8 cellular contexts compared by ENCODE assay signal in genomic region chr20:30724745-30725074, GRCh38.
DNase-seq lines count a peak whose midpoint lies in the region; ATAC-seq and TF ChIP-seq lines count a peak whose summit lies in the region.
"Not testable (repeated sequence)": the region's sequence is repeated elsewhere in the genome, so short reads cannot be mapped to it uniquely, and the experiment has no call there.

No MANE protein-coding gene starts in this region.

- DNase-seq in BE2C (peak; percentile 4), WTC11 (ENCODE audit: low spot score) (peak; percentile 20), body of pancreas (peak in 3 of 4 donors; percentile 8 to 22 (median 9))
- DNase-seq in LNCaP clone FGC (ENCODE audit: low read depth); esophagus muscularis mucosa (ENCODE audit: extremely low spot score); suprapubic skin (ENCODE audit: low spot score in 2 of 2): not testable (repeated sequence)

- H3K4me2 ChIP-seq in parathyroid adenoma (ENCODE audit: low read length), result peak overlapping the region; percentile 62

- H3K36me3 ChIP-seq in BE2C; body of pancreas (replicated peaks in 1 of 2; ENCODE audit: insufficient read depth in 1 of 2, low read depth in 2 of 2); esophagus muscularis mucosa; parathyroid adenoma (ENCODE audit: control insufficient read depth, insufficient read depth, low read length); suprapubic skin: not testable (repeated sequence)

- not testable (repeated sequence) for H3K9me3 Mint-ChIP-seq in WTC11

- peak overlapping the region; percentile 88 for H2AFZ ChIP-seq in parathyroid adenoma

- H3K4me1 ChIP-seq in BE2C, body of pancreas, esophagus muscularis mucosa, parathyroid adenoma, suprapubic skin: not testable (repeated sequence)

- not testable (repeated sequence) for H3K4me1 Mint-ChIP-seq in WTC11

- not testable (repeated sequence) for TF ChIP-seq POLR2A in body of pancreas (IDR thresholded peaks at IDR 0.05); esophagus muscularis mucosa (IDR thresholded peaks at IDR 0.05; ENCODE audit: low read depth); suprapubic skin (IDR thresholded peaks at IDR 0.05)

- H3K79me2 ChIP-seq in parathyroid adenoma, result not testable (repeated sequence)

- not testable (repeated sequence) for ATAC-seq in WTC11, body of pancreas

- not testable (repeated sequence) for TF ChIP-seq EP300 in esophagus muscularis mucosa (IDR thresholded peaks at IDR 0.05); suprapubic skin (IDR thresholded peaks at IDR 0.05)

- H3K9me3 ChIP-seq in BE2C; body of pancreas; esophagus muscularis mucosa; iPS-18c (ENCODE audit: control insufficient read depth, insufficient read depth, low read length); parathyroid adenoma (ENCODE audit: control insufficient read depth, low read length); suprapubic skin: not testable (repeated sequence)

- CTCF ChIA-PET in WTC11 (lab: Charles Lee), result not testable (repeated sequence)

- intact Hi-C loops in body of pancreas (cut with DNase I); esophagus muscularis mucosa (cut with DNase I): not testable (repeated sequence)

- H3K9ac ChIP-seq in parathyroid adenoma, result not testable (repeated sequence)

- H3K27ac ChIP-seq in body of pancreas, result peak overlapping the region in 1 of 4 donors; percentile 70
- not testable (repeated sequence) for H3K27ac ChIP-seq in esophagus muscularis mucosa (replicated peaks in 1 of 4); suprapubic skin
- H3K27ac ChIP-seq in parathyroid adenoma, result peak overlapping the region; percentile 66

- TF ChIP-seq CTCF in BE2C (IDR thresholded peaks at IDR 0.05; ENCODE audit: low read depth, low read length); LNCaP clone FGC (IDR thresholded peaks at IDR 0.05; ENCODE audit: control insufficient read depth, extremely low read depth, insufficient read depth); WTC11 (IDR thresholded peaks at IDR 0.05); body of pancreas (IDR thresholded peaks at IDR 0.05); esophagus muscularis mucosa (IDR thresholded peaks at IDR 0.05); parathyroid adenoma (IDR thresholded peaks at IDR 0.05); suprapubic skin (IDR thresholded peaks at IDR 0.05): not testable (repeated sequence)

- not testable (repeated sequence) for H3K4me3 ChIP-seq in BE2C (ENCODE audit: low read depth, low read length); body of pancreas; parathyroid adenoma (ENCODE audit: low read depth, low read length)
- H3K4me3 ChIP-seq in LNCaP clone FGC (ENCODE audit: low read depth, low read length), result peak overlapping the region; percentile 53
- H3K4me3 ChIP-seq in esophagus muscularis mucosa, result peak overlapping the region in 3 of 4 donors; percentile 47 to 51 (median 50)
- H3K4me3 ChIP-seq in iPS-18c (ENCODE audit: insufficient read depth, low read depth, low read length), result peak overlapping the region; percentile 34; the same call in 1 of the 2 replicates
- H3K4me3 ChIP-seq in suprapubic skin, result peak overlapping the region; percentile 51

- not testable (repeated sequence) for H3K27me3 Mint-ChIP-seq in WTC11 (ENCODE audit: low read depth)

- not testable (repeated sequence) for H3K36me3 Mint-ChIP-seq in WTC11

- peak overlapping the region; percentile 91 for H3K4me3 Mint-ChIP-seq in WTC11

- H3K27ac Mint-ChIP-seq in WTC11, result not testable (repeated sequence)

- POLR2A ChIA-PET in WTC11 (lab: Charles Lee), result interaction anchor here (0.6 kb wide), 1 partner anchor 848 kb away, joined by 4 read pairs; no protein-coding TSS in a partner anchor

- not testable (repeated sequence) for H3K27me3 ChIP-seq in BE2C; body of pancreas; parathyroid adenoma (ENCODE audit: control insufficient read depth, insufficient read depth, low read length); suprapubic skin
- peaks cover 0 to 12% (median 0%) of the 10 kb centered on the region in 4 donors for H3K27me3 ChIP-seq in esophagus muscularis mucosa

- 53 to 83% methylated on average over 4 to 19 of the region's 19 CpGs for WGBS in body of pancreas, 2 donors
- WGBS in esophagus muscularis mucosa, result 85% methylated on average over 13 of the region's 19 CpGs
- WGBS in suprapubic skin, result 92% methylated on average over 5 of the region's 19 CpGs
